Comparison of ENCODE assay signal across 9 cellular contexts in genomic region chr6:148251286-148251685, GRCh38.
A peak's percentile ranks its signal among the peaks of the same experiment; 100 is the strongest.
DNase-seq lines count a peak whose midpoint lies in the region; ATAC-seq and TF ChIP-seq lines count a peak whose summit lies in the region.
"Had no signal": no experiment of that assay in that cellular context is flagged by ENCODE, and none has a peak within 500 bp of the region (broad histone marks: within the 10 kb centered on the region; RNA-seq: fewer than 3 reads in every experiment).

No MANE protein-coding gene starts in this region.

- POLR2A ChIA-PET in AG04450 (lab: Yijun Ruan, JAX), result interaction anchor here (1.0 to 1.4 kb wide), 2 partner anchors 17 to 33 kb away, joined by 3 read pairs; no protein-coding TSS in a partner anchor

- no peak overlapping the region for H3K27ac Mint-ChIP-seq in GM23338
- H3K27ac Mint-ChIP-seq in immature natural killer cell, result no peak overlapping the region
- H3K27ac Mint-ChIP-seq: activated T-cell treated with anti-CD3 and anti-CD28 coated beads, Interleukin-2, amount 50 U/mL, for 72 hours had no signal

- 0 out of 2 replicates have a peak, but pooled peaks cover 3% of the 10 kb centered on the region for H3K4me1 ChIP-seq in GM23338 (ENCODE audit: insufficient read depth)
- H3K4me1 ChIP-seq in OCI-LY3 (ENCODE audit: low read length), result no peaks in the 10 kb centered on the region
- peaks cover 22% of the 10 kb centered on the region for H3K4me1 ChIP-seq in skeletal muscle satellite cell (ENCODE audit: control insufficient read depth, insufficient read depth, low read length)

- H3K27me3 ChIP-seq in AG04450 (ENCODE audit: control insufficient read depth, insufficient read depth, low read length) (no peaks in the 10 kb centered on the region), GM23338 (ENCODE audit: insufficient read depth) (no peaks in the 10 kb centered on the region), OCI-LY3 (ENCODE audit: low read depth, low read length) (no peaks in the 10 kb centered on the region), skeletal muscle satellite cell (ENCODE audit: control insufficient read depth, insufficient read depth, low read length) (no peaks in the 10 kb centered on the region)

- H3K9ac ChIP-seq in OCI-LY3 (ENCODE audit: low read length) (no peak overlapping the region), skeletal muscle satellite cell (ENCODE audit: low read depth, low read length) (peak overlapping the region; percentile 9)

- no peaks in the 10 kb centered on the region for H3K36me3 ChIP-seq in GM23338 (ENCODE audit: insufficient read depth)
- H3K36me3 ChIP-seq in OCI-LY3 (replicated peaks; ENCODE audit: low read depth, low read length), result no peaks in the 10 kb centered on the region
- no peaks in the 10 kb centered on the region for H3K36me3 ChIP-seq in skeletal muscle satellite cell (ENCODE audit: insufficient read depth, low read length)

- H3K27ac ChIP-seq in AG04450 (ENCODE audit: low read depth, low read length) (no peak overlapping the region), GM23338 (ENCODE audit: low read depth) (no peak overlapping the region), OCI-LY3 (ENCODE audit: low read length) (no peak overlapping the region)

- H4K20me1 ChIP-seq in GM23338 (replicated peaks; ENCODE audit: insufficient read depth), result no peaks in the 10 kb centered on the region
- H4K20me1 ChIP-seq in OCI-LY3 (ENCODE audit: insufficient read depth, low read length), result no peaks in the 10 kb centered on the region

- H3K4me2 ChIP-seq in GM23338 (no peak overlapping the region), OCI-LY3 (ENCODE audit: low read length) (no peak overlapping the region), skeletal muscle satellite cell (ENCODE audit: low read length) (no peak overlapping the region)

- ATAC-seq in GM23338 (no peak), GM21786 (IDR thresholded peaks at IDR 0.05; ENCODE audit: unreplicated experiment) (no peak)
- ATAC-seq: activated T-cell treated with anti-CD3 and anti-CD28 coated beads, Interleukin-2, amount 50 U/mL, for 72 hours had no signal

- TF ChIP-seq CTCF in AG04450 (IDR thresholded peaks at IDR 0.05; ENCODE audit: low read depth, low read length) (peak; percentile 65), GM23338 (conservative IDR thresholded peaks at IDR 0.05; ENCODE audit: low read depth in 2 of 2) (peak; percentile 50 to 66), OCI-LY3 (IDR thresholded peaks at IDR 0.05; ENCODE audit: low read depth, low read length) (peak; percentile 29; the same call in 1 of the 2 replicates), foreskin fibroblast (IDR thresholded peaks at IDR 0.05; ENCODE audit: low read depth, low read length) (peak; percentile 51)

- H3K4me1 Mint-ChIP-seq in GM23338 (peaks cover 5% of the 10 kb centered on the region; the same call in 1 of the 3 replicates), immature natural killer cell (no peaks in the 10 kb centered on the region)

- no peak overlapping the region for H2AFZ ChIP-seq in GM23338
- no peak overlapping the region for H2AFZ ChIP-seq in OCI-LY3 (ENCODE audit: low read depth, low read length)

- H3K4me3 ChIP-seq in AG04450 (ENCODE audit: low read depth, low read length), result no peak overlapping the region
- H3K4me3 ChIP-seq in GM23338, result no peak overlapping the region
- H3K4me3 ChIP-seq in OCI-LY3 (ENCODE audit: low read length), result no peak overlapping the region
- no peak overlapping the region for H3K4me3 ChIP-seq in foreskin fibroblast (ENCODE audit: low read depth in 1 of 2, low read length in 2 of 2)
- H3K4me3 ChIP-seq in skeletal muscle satellite cell (ENCODE audit: low read length), result no peak overlapping the region

- CTCF ChIA-PET in AG04450 (lab: Charles Lee), result interaction anchor here (0.5 to 4.9 kb wide), 23 partner anchors 8 to 1054 kb away, joined by 3 to 102 read pairs (median 5); no protein-coding TSS in a partner anchor

- no peaks in the 10 kb centered on the region; the same call in 1 of the 2 replicates for H3K9me2 ChIP-seq in GM23338 (ENCODE audit: insufficient read depth)

- DNase-seq in AG04450 (ENCODE audit: low read depth, low spot score), result peak; percentile 46
- peak; percentile 54 for DNase-seq in GM23338 (ENCODE audit: low spot score)
- DNase-seq in foreskin fibroblast, result peak; percentile 56 to 77
- DNase-seq in ecto neural progenitor cell (ENCODE audit: low spot score), result no peak
- no peak for DNase-seq in immature natural killer cell

- no peak overlapping the region for H3K4me3 Mint-ChIP-seq in GM23338
- no peak overlapping the region for H3K4me3 Mint-ChIP-seq in immature natural killer cell
- H3K4me3 Mint-ChIP-seq: activated T-cell treated with anti-CD3 and anti-CD28 coated beads, Interleukin-2, amount 50 U/mL, for 72 hours had no signal

- H3K9me3 Mint-ChIP-seq in GM23338 (no peaks in the 10 kb centered on the region), immature natural killer cell (peaks cover 0 to 2% (median 0%) of the 10 kb centered on the region in 6 donors)
- H3K9me3 Mint-ChIP-seq: activated T-cell treated with anti-CD3 and anti-CD28 coated beads, Interleukin-2, amount 50 U/mL, for 72 hours had no signal

- H3K36me3 Mint-ChIP-seq in GM23338 (ENCODE audit: low read depth) (no peaks in the 10 kb centered on the region), immature natural killer cell (no peaks in the 10 kb centered on the region)

- H3K9me3 ChIP-seq in AG04450 (ENCODE audit: control insufficient read depth, insufficient read depth, low read length), result no peaks in the 10 kb centered on the region
- no peaks in the 10 kb centered on the region for H3K9me3 ChIP-seq in OCI-LY3 (ENCODE audit: insufficient read depth, low read length)
- no peaks in the 10 kb centered on the region for H3K9me3 ChIP-seq in skeletal muscle satellite cell (replicated peaks; ENCODE audit: low read length)

- H3K79me2 ChIP-seq in GM23338 (replicated peaks; ENCODE audit: insufficient read depth) (no peaks in the 10 kb centered on the region), OCI-LY3 (ENCODE audit: low read length) (no peaks in the 10 kb centered on the region)

- H3K27me3 Mint-ChIP-seq in GM23338 (ENCODE audit: insufficient read depth, low read depth, poor library complexity) (peaks cover under 1% of the 10 kb centered on the region), immature natural killer cell (ENCODE audit: low read depth in 3 of 3) (no peaks in the 10 kb centered on the region)

- no peaks in the 10 kb centered on the region for H3F3A ChIP-seq in GM23338 (replicated peaks; ENCODE audit: low read depth)

TF ChIP-seq in GM23338, 12 proteins besides CTCF, POLR2A, EP300 and RAD21 (continues in another document):
- no peak for TF ChIP-seq JUNB (IDR thresholded peaks at IDR 0.05; ENCODE audit: unreplicated experiment)
- no peak for TF ChIP-seq EZH2phosphoT487 (IDR thresholded peaks at IDR 0.05; ENCODE audit: unreplicated experiment)
- no peak for TF ChIP-seq ZNF462 (CRISPR knock-in tag; IDR thresholded peaks at IDR 0.05)

Comparison
In these comparisons a context has a peak if more than half of its experiments do, and no peak if none do; other contexts are left out.
1. DNase-seq: peak in AG04450 (single experiment), GM23338 (single experiment) and foreskin fibroblast (2 of 2); none in ecto neural progenitor cell (single experiment) and immature natural killer cell (0 of 3).
2. Peak in every context shown above with its lines, with median percentiles within 50 percentile points of each other: CTCF ChIP-seq.